In genomic region chr6:82145926-82146452, GRCh38 we compare ENCODE assay signal across 13 cellular contexts.
DNase-seq lines count a peak whose midpoint lies in the region; ATAC-seq and TF ChIP-seq lines count a peak whose summit lies in the region.
"Had no signal": no experiment of that assay in that cellular context is flagged by ENCODE, and none has a peak within 500 bp of the region (broad histone marks: within the 10 kb centered on the region; RNA-seq: fewer than 3 reads in every experiment).

No MANE protein-coding gene starts in this region.

- H3K4me3 ChIP-seq in right cardiac atrium (ENCODE audit: low read length) (no peak overlapping the region), fibroblast of mammary gland (ENCODE audit: control insufficient read depth, low read depth, low read length) (no peak overlapping the region)
- H3K4me3 ChIP-seq: BLaER1, GM12878, SJCRH30 had no signal

- no peaks in the 10 kb centered on the region for H3K27me3 ChIP-seq in right cardiac atrium (ENCODE audit: control insufficient read depth, insufficient read depth)
- H3K27me3 ChIP-seq: BLaER1, SJCRH30 had no signal

- peak overlapping the region; percentile 80 for H3K27ac ChIP-seq in right cardiac atrium (ENCODE audit: low read length)
- H3K27ac ChIP-seq: BLaER1, SJCRH30 had no signal

- intact Hi-C loops in right cardiac atrium (cut with DNase I) = no loop called here
- intact Hi-C loops in cardiac septum (cut with DNase I) = loop anchor here (10.0 kb wide), 2 partner anchors 241 to 391 kb away; partner anchors contain the start of gene TENT5A

- no peak for TF ChIP-seq CTCF in fibroblast of mammary gland (conservative IDR thresholded peaks at IDR 0.05; ENCODE audit: control insufficient read depth, insufficient read depth, low read depth, low read length)

- no peak for ATAC-seq in right cardiac atrium
- no peak for ATAC-seq in GM19328 (IDR thresholded peaks at IDR 0.05; ENCODE audit: unreplicated experiment)
- ATAC-seq: GM12878 had no signal

- H3K9me3 ChIP-seq in right cardiac atrium (ENCODE audit: control insufficient read depth, low read length) = no peaks in the 10 kb centered on the region
- H3K9me3 ChIP-seq: BLaER1, SJCRH30 had no signal

- H3K4me1 ChIP-seq in right cardiac atrium (ENCODE audit: control insufficient read depth, insufficient read depth, low read length) = peaks cover 4% of the 10 kb centered on the region
- H3K4me1 ChIP-seq: BLaER1 had no signal

- DNase-seq in right cardiac atrium (no peak), cardiac septum (ENCODE audit: low spot score) (no peak), M059J (ENCODE audit: low read depth) (peak; percentile 68), fibroblast of mammary gland (ENCODE audit: low read depth) (peak; percentile 26), CD1c-positive myeloid dendritic cell (ENCODE audit: extremely low spot score) (no peak), activated gamma-delta T cell (lab: John Stamatoyannopoulos, UW) (no peak)
- DNase-seq: NCI-H1417 treated with DMSO at 0.1 percent for 48 hours, NCI-H2029, NCI-H2171 treated with DMSO at 0.1 percent for 48 hours, SJCRH30 had no signal

Comparison
In these comparisons a context has a peak if more than half of its experiments do, and no peak if none do; other contexts are left out.
1. DNase-seq: peak in M059J (single experiment) and fibroblast of mammary gland (single experiment); none in right cardiac atrium (0 of 3), cardiac septum (single experiment), CD1c-positive myeloid dendritic cell (single experiment) and activated gamma-delta T cell (single experiment).